ENCODE assay signal across 8 cellular contexts in genomic region chr4:121726642-121727268, GRCh38. TPM values are rescaled to one million over a fixed set of nuclear protein-coding genes. Genes with fewer than 3 reads are reported as not detected.
DNase-seq lines count a peak whose midpoint lies in the region; ATAC-seq and TF ChIP-seq lines count a peak whose summit lies in the region.

No MANE protein-coding gene starts in this region.

- H3K4me3 Mint-ChIP-seq in T-cell = no peak overlapping the region

- H3K27ac ChIP-seq in Karpas-422 (ENCODE audit: low read length) = no peak overlapping the region
- H3K27ac ChIP-seq in osteoblast (ENCODE audit: low read depth, low read length) = peak overlapping the region; percentile 91

- no peaks in the 10 kb centered on the region for H3K9me2 ChIP-seq in Karpas-422 (replicated peaks; ENCODE audit: insufficient read depth, low read length)

- H3K4me1 ChIP-seq in Karpas-422 (ENCODE audit: low read length) = no peaks in the 10 kb centered on the region
- peaks cover 27% of the 10 kb centered on the region for H3K4me1 ChIP-seq in osteoblast (ENCODE audit: insufficient read depth, low read length)

- H3K27me3 Mint-ChIP-seq in T-cell = peaks cover 4% of the 10 kb centered on the region in 2 donors

- no peaks in the 10 kb centered on the region for H3K9me3 Mint-ChIP-seq in T-cell

- H3K9me3 ChIP-seq in Karpas-422 (ENCODE audit: low read length) (no peaks in the 10 kb centered on the region), osteoblast (ENCODE audit: low read depth, low read length) (no peaks in the 10 kb centered on the region)

- TF ChIP-seq CTCF in AG09309 (IDR thresholded peaks at IDR 0.05; ENCODE audit: control insufficient read depth, insufficient read depth, low read depth, low read length, missing control alignments) (peak; percentile 58), fibroblast of mammary gland (conservative IDR thresholded peaks at IDR 0.05; ENCODE audit: control insufficient read depth, insufficient read depth, low read depth, low read length) (peak; percentile 85), osteoblast (IDR thresholded peaks at IDR 0.05; ENCODE audit: extremely low read depth, low read depth, low read length) (peak; percentile 71)

- H2AFZ ChIP-seq in Karpas-422 (ENCODE audit: low read length) = no peak overlapping the region
- H2AFZ ChIP-seq in osteoblast (ENCODE audit: low read length) = no peak overlapping the region

- CTCF ChIA-PET in T-cell (lab: Charles Lee) = interaction anchor here in 1 of 2 donors (0.6 kb wide), 1 partner anchor 42 kb away, joined by 4 read pairs; no protein-coding TSS in a partner anchor

- no peaks in the 10 kb centered on the region for H4K20me1 ChIP-seq in Karpas-422 (ENCODE audit: insufficient read depth, low read depth, low read length)
- H4K20me1 ChIP-seq in osteoblast (ENCODE audit: insufficient read depth, low read length) = no peaks in the 10 kb centered on the region

- ATAC-seq in T-cell (replicated peaks in 1 of 4) = peak; percentile 58 to 72 (median 65)

- no peak overlapping the region for H3K9ac ChIP-seq in Karpas-422 (ENCODE audit: low read length)

- POLR2A ChIA-PET in T-cell (lab: Charles Lee) = no interaction called here

- H3K27me3 ChIP-seq in Karpas-422 (ENCODE audit: low read length) (no peaks in the 10 kb centered on the region), osteoblast (ENCODE audit: insufficient read depth, low read length) (no peaks in the 10 kb centered on the region)

- DNase-seq in AG09309 (ENCODE audit: low read depth) = peak; percentile 55
- DNase-seq in GM04503 (ENCODE audit: low read depth) = peak; percentile 39
- DNase-seq in H4 (ENCODE audit: low spot score) = peak; percentile 64
- peak; percentile 79 for DNase-seq in Karpas-422
- no peak for DNase-seq in T-cell
- DNase-seq in fibroblast of mammary gland (ENCODE audit: low read depth) = peak; percentile 82
- peak; percentile 26 for DNase-seq in osteoblast (ENCODE audit: insufficient read length, low spot score, missing footprints)
- DNase-seq in middle frontal gyrus (ENCODE audit: extremely low spot score, low spot score) = no peak

- H3K27ac Mint-ChIP-seq in T-cell = no peak overlapping the region

- no peaks in the 10 kb centered on the region for H3K79me2 ChIP-seq in Karpas-422 (ENCODE audit: low read length)
- no peaks in the 10 kb centered on the region for H3K79me2 ChIP-seq in osteoblast (ENCODE audit: insufficient read depth, low read length)

- H3K36me3 Mint-ChIP-seq in T-cell = no peaks in the 10 kb centered on the region

- H3K4me3 ChIP-seq in AG09309 (ENCODE audit: control insufficient read depth, low read depth, low read length) (no peak overlapping the region), Karpas-422 (ENCODE audit: low read length) (no peak overlapping the region), fibroblast of mammary gland (ENCODE audit: control insufficient read depth, low read depth, low read length) (no peak overlapping the region), osteoblast (ENCODE audit: insufficient read depth, low read length) (no peak overlapping the region)

- H3K4me1 Mint-ChIP-seq in T-cell = no peaks in the 10 kb centered on the region

- H3K36me3 ChIP-seq in Karpas-422 (ENCODE audit: insufficient read depth, low read length) (no peaks in the 10 kb centered on the region), osteoblast (ENCODE audit: insufficient read depth, low read length) (no peaks in the 10 kb centered on the region)

- no peak overlapping the region for H3K4me2 ChIP-seq in Karpas-422 (ENCODE audit: low read depth, low read length, poor library complexity, severe bottlenecking)
- no peak overlapping the region for H3K4me2 ChIP-seq in osteoblast (ENCODE audit: insufficient read depth, low read length)

RNA-seq across cellular contexts. Expression of gene ANXA5, which starts 30.0 kb away (rescaled TPM):
- total RNA-seq in H4 (2014; rRNA removed; shearing (Covaris generic)) = 734 and 836 TPM in 2 replicates
- total RNA-seq in Karpas-422 (2014; rRNA removed; shearing (Covaris generic); ENCODE audit: low replicate concordance) = 67.2 and 89.5 TPM in 2 replicates
- total RNA-seq in T-cell (10 to 100 TPM; 44.2 to 80.3 (median 71.2) TPM), osteoblast (1,038 and 1,166 TPM in 2 replicates)

RNA-seq across cellular contexts. Expression of gene SMIM43, which starts 38.2 kb away (rescaled TPM):
- not detected in 2 replicates for total RNA-seq in H4 (2014; rRNA removed; shearing (Covaris generic))
- not detected in 2 replicates for total RNA-seq in Karpas-422 (2014; rRNA removed; shearing (Covaris generic); ENCODE audit: low replicate concordance)
- total RNA-seq in T-cell (under 1 TPM in 1 of 5 donors, not detected in 4; 0.43 TPM), osteoblast (0.72 and 1.8 TPM in 2 replicates)

Comparison
In these comparisons a context has a peak if more than half of its experiments do, and no peak if none do; other contexts are left out.
1. DNase-seq: peak in AG09309 (single experiment), GM04503 (single experiment), H4 (single experiment), Karpas-422 (single experiment), fibroblast of mammary gland (single experiment) and osteoblast (single experiment); none in T-cell (0 of 34) and middle frontal gyrus (single experiment).
2. Peak in every context shown above with its lines, with median percentiles within 50 percentile points of each other: CTCF ChIP-seq.